In genomic region chr21:14116080-14116481, GRCh38 we compare ENCODE assay signal across 12 cellular contexts.
DNase-seq lines count a peak whose midpoint lies in the region; ATAC-seq and TF ChIP-seq lines count a peak whose summit lies in the region.
"Had no signal": no experiment of that assay in that cellular context is flagged by ENCODE, and none has a peak within 500 bp of the region (broad histone marks: within the 10 kb centered on the region; RNA-seq: fewer than 3 reads in every experiment).

No MANE protein-coding gene starts in this region.

- no peaks in the 10 kb centered on the region for H3K9me3 ChIP-seq in osteoblast (ENCODE audit: low read depth, low read length)

- no peak overlapping the region for H3K27ac ChIP-seq in osteoblast (ENCODE audit: low read depth, low read length)
- H3K27ac ChIP-seq: WERI-Rb-1 had no signal

- no peaks in the 10 kb centered on the region for H4K20me1 ChIP-seq in osteoblast (ENCODE audit: insufficient read depth, low read length)

- TF ChIP-seq POLR2A in GM18505 (IDR thresholded peaks at IDR 0.05; ENCODE audit: borderline replicate concordance, extremely low read depth, insufficient read depth, insufficient read length), result no peak

- no peaks in the 10 kb centered on the region for H3K27me3 ChIP-seq in osteoblast (ENCODE audit: insufficient read depth, low read length)

- ATAC-seq in GM18505 (IDR thresholded peaks at IDR 0.05; ENCODE audit: unreplicated experiment) (peak; percentile 94), GM19463 (IDR thresholded peaks at IDR 0.05; ENCODE audit: unreplicated experiment) (peak; percentile 85), HG02885 (IDR thresholded peaks at IDR 0.05; ENCODE audit: poor library complexity, unreplicated experiment) (peak; percentile 93), HG03575 (IDR thresholded peaks at IDR 0.05; ENCODE audit: extremely low read depth, insufficient number of reproducible peaks, low FRiP score, unreplicated experiment) (peak; percentile 80)
- ATAC-seq: sciatic nerve had no signal

- H3K4me3 ChIP-seq in osteoblast (ENCODE audit: insufficient read depth, low read length), result no peak overlapping the region

- no peaks in the 10 kb centered on the region for H3K36me3 ChIP-seq in osteoblast (ENCODE audit: insufficient read depth, low read length)
- H3K36me3 ChIP-seq: WERI-Rb-1 had no signal

- no peak overlapping the region for H2AFZ ChIP-seq in osteoblast (ENCODE audit: low read length)

- H3K4me1 ChIP-seq in osteoblast (ENCODE audit: insufficient read depth, low read length), result no peaks in the 10 kb centered on the region

- no peak for TF ChIP-seq CTCF in osteoblast (IDR thresholded peaks at IDR 0.05; ENCODE audit: extremely low read depth, low read depth, low read length)

- H3K79me2 ChIP-seq in osteoblast (ENCODE audit: insufficient read depth, low read length), result no peaks in the 10 kb centered on the region

- no peak overlapping the region for H3K4me2 ChIP-seq in osteoblast (ENCODE audit: insufficient read depth, low read length)

- DNase-seq in mesenteric fat pad (ENCODE audit: low spot score) (no peak), NCI-H2029 treated with DMSO at 0.1 percent for 48 hours (lab: John Stamatoyannopoulos, UW) (no peak), osteoblast (ENCODE audit: insufficient read length, low spot score, missing footprints) (no peak), NCI-H187 treated with DMSO at 0.1 percent for 48 hours (lab: John Stamatoyannopoulos, UW) (no peak)
- DNase-seq: activated naive CD4-positive, alpha-beta T cell treated with Interleukin-2 at 50 U/mL for 16 hours; NCI-H187; WERI-Rb-1 had no signal
